Comparison of ENCODE assay signal across 8 cellular contexts in genomic region chr1:151327223-151327902, GRCh38. TPM values are rescaled to one million over a fixed set of nuclear protein-coding genes. Genes with fewer than 3 reads are reported as not detected.
DNase-seq lines count a peak whose midpoint lies in the region; ATAC-seq and TF ChIP-seq lines count a peak whose summit lies in the region.

TSS of gene PI4KB (minus strand) at chr1:151327416. CDS start at chr1:151316481, 10,935 bp downstream.

- H3K27me3 ChIP-seq in left ventricle myocardium inferior (ENCODE audit: low read depth): no peaks in the 10 kb centered on the region
- no peaks in the 10 kb centered on the region for H3K27me3 ChIP-seq in upper lobe of left lung

- H3K27ac ChIP-seq in angular gyrus (ENCODE audit: low read depth, low read length) (peak within 1 kb of the TSS; percentile 96), left ventricle myocardium inferior (replicated peaks) (peak within 1 kb of the TSS; percentile 98), upper lobe of left lung (peak within 1 kb of the TSS; percentile 93 to 95 (median 94))

- H3K4me3 ChIP-seq in GM12865 (ENCODE audit: low read depth, low read length) (peak within 1 kb of the TSS; percentile 100), left ventricle myocardium inferior (peak within 1 kb of the TSS; percentile 94), upper lobe of left lung (peak within 1 kb of the TSS; percentile 62 to 78 (median 76))

- peak in 2 of 4 donors; percentile 53 to 56 for TF ChIP-seq POLR2A in upper lobe of left lung (IDR thresholded peaks at IDR 0.05)

- intact Hi-C loops in T-helper 2 cell treated with Interferon-gamma antibody and Interleukin-4, amounts not matched to agents 100 ng/mL and 5 ng/mL, for 36 hours (cut with micrococcal nuclease): loop anchor here (1.0 to 5.0 kb wide), 4 partner anchors 20 to 130 kb away; partner anchors contain the start of genes PIP5K1A, PSMB4 and RFX5
- intact Hi-C loops in left ventricle myocardium inferior (cut with micrococcal nuclease): no loop called here
- intact Hi-C loops in posterior vena cava (cut with DNase I): no loop called here

- no peak for TF ChIP-seq EP300 in upper lobe of left lung (IDR thresholded peaks at IDR 0.05)

- peak; percentile 98 for DNase-seq in GM12865 (ENCODE audit: low read depth)
- peak; percentile 95 to 96 for DNase-seq in NCI-H1930 (lab: John Stamatoyannopoulos, UW)
- DNase-seq in left ventricle myocardium inferior: peak; percentile 87
- peak; percentile 94 for DNase-seq in posterior vena cava (ENCODE audit: low spot score)
- peak; percentile 91 to 95 for DNase-seq in upper lobe of left lung

- peak; percentile 76 for ATAC-seq in HG02884 (IDR thresholded peaks at IDR 0.05; ENCODE audit: unreplicated experiment)
- peak; percentile 98 for ATAC-seq in upper lobe of left lung (ENCODE audit: low FRiP score in 2 of 2)

- peaks cover 32% of the 10 kb centered on the region for H3K36me3 ChIP-seq in left ventricle myocardium inferior
- H3K36me3 ChIP-seq in upper lobe of left lung: peaks cover 0 to 28% (median 12%) of the 10 kb centered on the region in 4 donors

- TF ChIP-seq CTCF in GM12865 (IDR thresholded peaks at IDR 0.05; ENCODE audit: insufficient read depth, low read depth, low read length, missing control alignments) (no peak), left ventricle myocardium inferior (IDR thresholded peaks at IDR 0.05; ENCODE audit: borderline replicate concordance) (no peak), upper lobe of left lung (IDR thresholded peaks at IDR 0.05) (no peak)

- H3K9me3 ChIP-seq in left ventricle myocardium inferior (replicated peaks) (no peaks in the 10 kb centered on the region), upper lobe of left lung (no peaks in the 10 kb centered on the region)

- H3K4me1 ChIP-seq in left ventricle myocardium inferior (peaks cover 51% of the 10 kb centered on the region), upper lobe of left lung (peaks cover 23 to 48% (median 25%) of the 10 kb centered on the region in 4 donors)

- WGBS in upper lobe of left lung, 2 donors: 0% methylated on average over 29 to 30 of the region's 40 CpGs

RNA-seq across cellular contexts. Expression of gene PI4KB, which starts in this region (rescaled TPM):
- total RNA-seq in T-helper 2 cell treated with Interferon-gamma antibody and Interleukin-4, amounts not matched to agents 100 ng/mL and 5 ng/mL, for 36 hours: 64.8 and 67.4 TPM in 2 replicates
- total RNA-seq in left ventricle myocardium inferior: 44.5 TPM
- 10 to 100 TPM; 51.9 to 58.7 TPM for total RNA-seq in posterior vena cava
- 100 to 1,000 TPM in 1 of 6 donors, 10 to 100 TPM in 5; 41.3 to 127 (median 64.0) TPM for total RNA-seq in upper lobe of left lung

Comparison
In these comparisons a context has a peak if more than half of its experiments do, and no peak if none do; other contexts are left out.
1. Peak in every context shown above with its lines: DNase-seq, ATAC-seq, H3K4me3 ChIP-seq and H3K27ac ChIP-seq.